2 cellular contexts compared by ENCODE assay signal in the genomic region with DNA sequence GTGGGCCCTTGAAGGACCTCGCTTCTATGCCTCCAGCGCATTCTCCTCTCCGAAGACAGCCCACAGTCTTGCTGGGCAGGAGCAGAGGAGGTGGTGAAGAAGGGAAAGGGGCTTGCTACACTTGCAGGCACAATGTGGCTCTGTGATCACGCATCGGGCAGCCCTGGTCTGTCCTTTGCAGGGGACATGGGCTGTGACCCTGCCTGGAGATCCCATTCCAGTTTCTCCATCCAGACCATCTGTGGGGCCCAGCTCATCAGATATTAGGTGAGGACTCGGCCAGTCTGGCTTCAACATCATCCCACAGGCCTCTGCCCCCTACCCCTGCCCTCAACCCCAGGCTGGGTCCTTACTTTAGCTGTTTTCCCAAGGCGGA.
A peak's percentile ranks its signal among the peaks of the same experiment; 100 is the strongest.
TF ChIP-seq lines count a peak whose summit lies in the region.

No MANE protein-coding gene starts in this region.

TF ChIP-seq in HepG2, 621 proteins besides CTCF, POLR2A, EP300 and RAD21 (continues in another document):
- TF ChIP-seq ZC3H4 (CRISPR knock-in tag; IDR thresholded peaks at IDR 0.05; ENCODE audit: borderline replicate concordance) = peak; percentile 9; the same call in 1 of the 2 replicates
- TF ChIP-seq HNRNPL (IDR thresholded peaks at IDR 0.05; ENCODE audit: low read depth, low read length) = 0 out of 2 replicates have a peak, but pooled peaks have one; percentile 10
- no peak for TF ChIP-seq SMAD3 (CRISPR knock-in tag; IDR thresholded peaks at IDR 0.05)
- no peak for TF ChIP-seq EED (CRISPR knock-in tag; IDR thresholded peaks at IDR 0.05)
- 0 out of 2 replicates have a peak, but pooled peaks have one; percentile 16 for TF ChIP-seq SP2 (CRISPR knock-in tag; IDR thresholded peaks at IDR 0.05)
- TF ChIP-seq, protein P1, sequence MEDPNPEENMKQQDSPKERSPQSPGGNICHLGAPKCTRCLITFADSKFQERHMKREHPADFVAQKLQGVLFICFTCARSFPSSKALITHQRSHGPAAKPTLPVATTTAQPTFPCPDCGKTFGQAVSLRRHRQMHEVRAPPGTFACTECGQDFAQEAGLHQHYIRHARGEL (CRISPR knock-in tag; IDR thresholded peaks at IDR 0.05) = no peak
- peak; percentile 12; the same call in 1 of the 2 replicates for TF ChIP-seq HDAC1 (CRISPR knock-in tag; IDR thresholded peaks at IDR 0.05)
- TF ChIP-seq, protein P2, sequence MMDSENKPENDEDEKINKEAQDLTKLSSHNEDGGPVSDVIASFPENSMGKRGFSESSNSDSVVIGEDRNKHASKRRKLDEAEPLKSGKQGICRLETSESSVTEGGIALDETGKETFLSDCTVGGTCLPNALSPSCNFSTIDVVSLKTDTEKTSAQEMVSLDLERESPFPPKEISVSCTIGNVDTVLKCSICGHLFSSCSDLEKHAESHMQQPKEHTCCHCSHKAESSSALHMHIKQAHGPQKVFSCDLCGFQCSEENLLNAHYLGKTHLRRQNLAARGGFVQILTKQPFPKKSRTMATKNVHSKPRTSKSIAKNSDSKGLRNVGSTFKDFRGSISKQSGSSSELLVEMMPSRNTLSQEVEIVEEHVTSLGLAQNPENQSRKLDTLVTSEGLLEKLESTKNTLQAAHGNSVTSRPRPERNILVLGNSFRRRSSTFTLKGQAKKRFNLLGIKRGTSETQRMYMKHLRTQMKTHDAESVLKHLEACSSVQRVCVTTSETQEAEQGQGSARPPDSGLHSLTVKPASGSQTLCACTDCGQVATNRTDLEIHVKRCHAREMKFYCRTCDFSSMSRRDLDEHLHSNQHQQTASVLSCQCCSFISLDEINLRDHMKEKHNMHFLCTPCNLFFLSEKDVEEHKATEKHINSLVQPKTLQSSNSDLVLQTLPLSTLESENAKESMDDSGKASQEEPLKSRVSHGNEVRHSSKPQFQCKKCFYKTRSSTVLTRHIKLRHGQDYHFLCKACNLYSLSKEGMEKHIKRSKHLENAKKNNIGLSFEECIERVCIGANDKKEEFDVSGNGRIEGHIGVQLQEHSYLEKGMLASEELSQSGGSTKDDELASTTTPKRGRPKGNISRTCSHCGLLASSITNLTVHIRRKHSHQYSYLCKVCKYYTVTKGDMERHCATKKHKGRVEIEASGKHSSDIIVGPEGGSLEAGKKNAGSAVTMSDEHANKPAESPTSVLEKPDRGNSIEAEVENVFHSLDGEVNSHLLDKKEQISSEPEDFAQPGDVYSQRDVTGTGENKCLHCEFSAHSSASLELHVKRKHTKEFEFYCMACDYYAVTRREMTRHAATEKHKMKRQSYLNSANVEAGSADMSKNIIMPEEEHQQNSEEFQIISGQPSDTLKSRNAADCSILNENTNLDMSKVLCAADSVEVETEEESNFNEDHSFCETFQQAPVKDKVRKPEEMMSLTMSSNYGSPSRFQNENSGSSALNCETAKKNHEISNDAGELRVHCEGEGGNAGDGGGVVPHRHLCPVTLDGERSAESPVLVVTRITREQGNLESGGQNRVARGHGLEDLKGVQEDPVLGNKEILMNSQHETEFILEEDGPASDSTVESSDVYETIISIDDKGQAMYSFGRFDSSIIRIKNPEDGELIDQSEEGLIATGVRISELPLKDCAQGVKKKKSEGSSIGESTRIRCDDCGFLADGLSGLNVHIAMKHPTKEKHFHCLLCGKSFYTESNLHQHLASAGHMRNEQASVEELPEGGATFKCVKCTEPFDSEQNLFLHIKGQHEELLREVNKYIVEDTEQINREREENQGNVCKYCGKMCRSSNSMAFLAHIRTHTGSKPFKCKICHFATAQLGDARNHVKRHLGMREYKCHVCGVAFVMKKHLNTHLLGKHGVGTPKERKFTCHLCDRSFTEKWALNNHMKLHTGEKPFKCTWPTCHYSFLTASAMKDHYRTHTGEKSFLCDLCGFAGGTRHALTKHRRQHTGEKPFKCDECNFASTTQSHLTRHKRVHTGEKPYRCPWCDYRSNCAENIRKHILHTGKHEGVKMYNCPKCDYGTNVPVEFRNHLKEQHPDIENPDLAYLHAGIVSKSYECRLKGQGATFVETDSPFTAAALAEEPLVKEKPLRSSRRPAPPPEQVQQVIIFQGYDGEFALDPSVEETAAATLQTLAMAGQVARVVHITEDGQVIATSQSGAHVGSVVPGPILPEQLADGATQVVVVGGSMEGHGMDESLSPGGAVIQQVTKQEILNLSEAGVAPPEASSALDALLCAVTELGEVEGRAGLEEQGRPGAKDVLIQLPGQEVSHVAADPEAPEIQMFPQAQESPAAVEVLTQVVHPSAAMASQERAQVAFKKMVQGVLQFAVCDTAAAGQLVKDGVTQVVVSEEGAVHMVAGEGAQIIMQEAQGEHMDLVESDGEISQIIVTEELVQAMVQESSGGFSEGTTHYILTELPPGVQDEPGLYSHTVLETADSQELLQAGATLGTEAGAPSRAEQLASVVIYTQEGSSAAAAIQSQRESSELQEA (CRISPR knock-in tag; IDR thresholded peaks at IDR 0.05; ENCODE audit: not compliant biosample characterization) = no peak
- TF ChIP-seq ZNF589 (CRISPR knock-in tag; conservative IDR thresholded peaks at IDR 0.05) = no peak
- TF ChIP-seq ZNF101 (CRISPR knock-in tag; IDR thresholded peaks at IDR 0.05; ENCODE audit: borderline replicate concordance, low read depth) = no peak
- TF ChIP-seq ELF4 (CRISPR knock-in tag; IDR thresholded peaks at IDR 0.05; ENCODE audit: borderline replicate concordance) = no peak; the same call in 1 of the 2 replicates
- TF ChIP-seq, protein P3, sequence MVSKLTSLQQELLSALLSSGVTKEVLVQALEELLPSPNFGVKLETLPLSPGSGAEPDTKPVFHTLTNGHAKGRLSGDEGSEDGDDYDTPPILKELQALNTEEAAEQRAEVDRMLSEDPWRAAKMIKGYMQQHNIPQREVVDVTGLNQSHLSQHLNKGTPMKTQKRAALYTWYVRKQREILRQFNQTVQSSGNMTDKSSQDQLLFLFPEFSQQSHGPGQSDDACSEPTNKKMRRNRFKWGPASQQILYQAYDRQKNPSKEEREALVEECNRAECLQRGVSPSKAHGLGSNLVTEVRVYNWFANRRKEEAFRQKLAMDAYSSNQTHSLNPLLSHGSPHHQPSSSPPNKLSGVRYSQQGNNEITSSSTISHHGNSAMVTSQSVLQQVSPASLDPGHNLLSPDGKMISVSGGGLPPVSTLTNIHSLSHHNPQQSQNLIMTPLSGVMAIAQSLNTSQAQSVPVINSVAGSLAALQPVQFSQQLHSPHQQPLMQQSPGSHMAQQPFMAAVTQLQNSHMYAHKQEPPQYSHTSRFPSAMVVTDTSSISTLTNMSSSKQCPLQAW (CRISPR knock-in tag; IDR thresholded peaks at IDR 0.05) = peak; percentile 2; the same call in 1 of the 2 replicates
- peak; percentile 69 for TF ChIP-seq HNRNPH1 (optimal IDR thresholded peaks at IDR 0.05; ENCODE audit: low read depth, low read length)
- TF ChIP-seq SMAD9 (CRISPR knock-in tag; IDR thresholded peaks at IDR 0.05) = no peak
- no peak for TF ChIP-seq HCFC1 (IDR thresholded peaks at IDR 0.05; ENCODE audit: low read depth, low read length)
- peak; percentile 9; the same call in 1 of the 2 replicates for TF ChIP-seq POLR2AphosphoS5 (IDR thresholded peaks at IDR 0.05; ENCODE audit: low read depth, low read length)
- TF ChIP-seq CENPT (CRISPR knock-in tag; IDR thresholded peaks at IDR 0.05; ENCODE audit: low read depth) = no peak
- no peak for TF ChIP-seq ZEB1 (IDR thresholded peaks at IDR 0.05; ENCODE audit: insufficient replicate concordance, low read depth)
- TF ChIP-seq ZBTB42 (CRISPR knock-in tag; IDR thresholded peaks at IDR 0.05) = no peak

TF ChIP-seq in HEK293T, 16 proteins besides CTCF, POLR2A, EP300 and RAD21:
- TF ChIP-seq LEF1 (IDR thresholded peaks at IDR 0.05; ENCODE audit: borderline replicate concordance) (no peak), HDGF (IDR thresholded peaks at IDR 0.05; ENCODE audit: borderline replicate concordance) (no peak), FOXM1 (IDR thresholded peaks at IDR 0.05; ENCODE audit: borderline replicate concordance) (no peak), ARNT (IDR thresholded peaks at IDR 0.05) (no peak), ELF4 (IDR thresholded peaks at IDR 0.05) (no peak), FOXA1 (IDR thresholded peaks at IDR 0.05) (no peak), TARDBP (IDR thresholded peaks at IDR 0.05) (no peak), CTBP1 (IDR thresholded peaks at IDR 0.05; ENCODE audit: borderline replicate concordance) (no peak), NFRKB (IDR thresholded peaks at IDR 0.05) (no peak), L3MBTL2 (conservative IDR thresholded peaks at IDR 0.05) (no peak), ZNF384 (IDR thresholded peaks at IDR 0.05) (no peak), BHLHE40 (IDR thresholded peaks at IDR 0.05; ENCODE audit: borderline replicate concordance) (no peak), SUZ12 (IDR thresholded peaks at IDR 0.05) (no peak), SP1 (IDR thresholded peaks at IDR 0.05) (no peak), FOXK2 (IDR thresholded peaks at IDR 0.05) (no peak)
- TF ChIP-seq, protein P4, sequence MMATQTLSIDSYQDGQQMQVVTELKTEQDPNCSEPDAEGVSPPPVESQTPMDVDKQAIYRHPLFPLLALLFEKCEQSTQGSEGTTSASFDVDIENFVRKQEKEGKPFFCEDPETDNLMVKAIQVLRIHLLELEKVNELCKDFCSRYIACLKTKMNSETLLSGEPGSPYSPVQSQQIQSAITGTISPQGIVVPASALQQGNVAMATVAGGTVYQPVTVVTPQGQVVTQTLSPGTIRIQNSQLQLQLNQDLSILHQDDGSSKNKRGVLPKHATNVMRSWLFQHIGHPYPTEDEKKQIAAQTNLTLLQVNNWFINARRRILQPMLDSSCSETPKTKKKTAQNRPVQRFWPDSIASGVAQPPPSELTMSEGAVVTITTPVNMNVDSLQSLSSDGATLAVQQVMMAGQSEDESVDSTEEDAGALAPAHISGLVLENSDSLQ (IDR thresholded peaks at IDR 0.05) = no peak
